In the genomic region with DNA sequence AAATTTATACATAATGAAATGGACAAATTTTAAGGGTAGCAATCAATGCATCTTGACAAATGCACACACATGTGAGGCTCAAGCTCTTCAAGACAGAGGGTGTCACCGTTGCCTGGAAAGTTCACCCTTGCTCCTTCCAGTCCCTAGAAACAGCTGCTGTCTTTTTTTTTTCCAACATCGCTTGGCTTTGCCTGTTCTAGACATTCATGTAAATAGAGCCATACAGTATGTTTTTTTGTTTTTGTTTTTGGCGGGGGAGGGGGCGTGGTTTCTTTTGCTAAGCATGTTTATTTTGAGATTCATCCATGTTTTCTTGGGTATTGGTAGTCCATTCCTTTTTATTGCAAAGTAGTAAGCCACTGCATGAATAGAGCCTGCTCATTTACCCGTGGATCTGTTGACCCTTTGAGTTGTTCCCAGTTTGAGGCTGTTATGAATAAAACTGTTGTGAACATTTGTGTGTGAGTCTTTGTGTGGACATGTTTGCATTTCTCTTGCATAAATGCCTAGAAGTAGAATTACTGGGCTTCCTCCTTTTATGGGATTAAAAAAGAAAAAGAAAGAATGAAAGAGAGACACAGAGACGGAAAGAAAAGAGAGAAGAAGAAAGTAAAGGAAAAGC, we compare ENCODE assay signal across 16 cellular contexts.
"Had no signal": no experiment of that assay in that cellular context is flagged by ENCODE, and none has a peak within 500 bp of the region (broad histone marks: within the 10 kb centered on the region; RNA-seq: fewer than 3 reads in every experiment).

No MANE protein-coding gene starts in this region.

- H2AFZ ChIP-seq: parathyroid adenoma had no signal

- FAIRE-seq: kidney, urothelium cell line had no signal

- H3K4me3 ChIP-seq: cardiac muscle cell, thyroid gland had no signal

- H3K27me3 ChIP-seq: thyroid gland had no signal

- H3K9me3 ChIP-seq: thyroid gland had no signal

- H3K36me3 ChIP-seq: cardiac muscle cell, thyroid gland had no signal

- H3K4me1 ChIP-seq: parathyroid adenoma had no signal

- H3K9ac ChIP-seq: parathyroid adenoma had no signal

- DNase-seq: activated B cell treated with CpG ODN at 0.5 μM for 24 hours; activated CD4-positive, alpha-beta memory T cell treated with anti-CD3 and anti-CD28 coated beads for 36 hours; activated CD4-positive, alpha-beta T cell treated with anti-CD3 and anti-CD28 coated beads for 4 hours; activated gamma-delta T cell treated with Interleukin-2 at 50 U/mL for 16 hours; activated T-cell treated with anti-CD3 and anti-CD28 coated beads for 4 hours; amniotic stem cell; effector memory CD8-positive, alpha-beta T cell; head of caudate nucleus; stimulated activated naive B cell treated with anti-CD40 and anti-IgM and Interleukin-4, amounts not matched to agents 10 μg/mL and 1 μg/mL and 100 μg/mL, for 72 hours; T-helper 1 cell; T-helper 9 cell; thyroid gland had no signal

- H3K27ac ChIP-seq: cardiac muscle cell, parathyroid adenoma had no signal

- H3K79me2 ChIP-seq: parathyroid adenoma had no signal
